Comparison of ENCODE assay signal across 31 cellular contexts in genomic region chr2:142259356-142259755, GRCh38.
"Had no signal": no experiment of that assay in that cellular context is flagged by ENCODE, and none has a peak within 500 bp of the region (broad histone marks: within the 10 kb centered on the region; RNA-seq: fewer than 3 reads in every experiment).

No MANE protein-coding gene starts in this region.

- H3K4me3 ChIP-seq: neural progenitor cell, ovary, psoas muscle, skin epidermis, smooth muscle cell, spleen, suprapubic skin, testis, tibial artery, transverse colon, upper lobe of right lung, uterus had no signal

- H3K4me1 ChIP-seq: neural progenitor cell, parathyroid adenoma, psoas muscle, spleen, suprapubic skin, testis, tibial artery, transverse colon, upper lobe of right lung, uterus had no signal

- H3K9me3 Mint-ChIP-seq: neural progenitor cell had no signal

- H3K9me3 ChIP-seq: ovary, suprapubic skin, testis, tibial artery, transverse colon, upper lobe of right lung, uterus had no signal

- H3K27ac Mint-ChIP-seq: natural killer cell; nephron; neural progenitor cell; progenitor cell of endocrine pancreas; stimulated activated memory B cell treated with anti-CD40 and anti-IgM and Interleukin-4, amounts not matched to agents 10 μg/mL and 1 μg/mL and 100 μg/mL, for 72 hours; stimulated activated naive CD8-positive, alpha-beta T cell treated with anti-CD3 and anti-CD28 coated beads, Interleukin-15, amount 100 ng/mL, for 72 hours; type B pancreatic cell had no signal

- H3K27me3 Mint-ChIP-seq: progenitor cell of endocrine pancreas; stimulated activated memory B cell treated with anti-CD40 and anti-IgM and Interleukin-4, amounts not matched to agents 10 μg/mL and 1 μg/mL and 100 μg/mL, for 72 hours; stimulated activated naive CD8-positive, alpha-beta T cell treated with anti-CD3 and anti-CD28 coated beads, Interleukin-15, amount 100 ng/mL, for 72 hours; type B pancreatic cell had no signal

- H3K4me2 ChIP-seq: neural progenitor cell, smooth muscle cell had no signal

- H3K4me3 Mint-ChIP-seq: natural killer cell; nephron; neural progenitor cell; stimulated activated memory B cell treated with anti-CD40 and anti-IgM and Interleukin-4, amounts not matched to agents 10 μg/mL and 1 μg/mL and 100 μg/mL, for 72 hours; stimulated activated naive CD8-positive, alpha-beta T cell treated with anti-CD3 and anti-CD28 coated beads, Interleukin-15, amount 100 ng/mL, for 72 hours; type B pancreatic cell had no signal

- H3K27ac ChIP-seq: neural progenitor cell, ovary, parathyroid adenoma, psoas muscle, skin epidermis, spleen, suprapubic skin, testis, tibial artery, transverse colon, upper lobe of right lung, uterus had no signal

- DNase-seq: natural killer cell; occipital lobe; ovary; posterior cingulate gyrus; psoas muscle; right cardiac atrium; spleen; stimulated activated CD4-positive, alpha-beta T cell treated with anti-CD3 and anti-CD28 coated beads, Interleukin-12 subunit alpha, Interleukin-12 subunit beta, amount 100 ng/mL, for 4 hours; stimulated activated CD4-positive, alpha-beta T cell treated with anti-CD3 and anti-CD28 coated beads, Interleukin-1b, Interleukin-23, amount 100 ng/mL, for 48 hours; stimulated activated CD4-positive, alpha-beta T cell treated with anti-CD3 and anti-CD28 coated beads, Interleukin-4, amount 100 ng/mL, for 1 hour; stimulated activated CD4-positive, alpha-beta T cell treated with anti-CD3 and anti-CD28 coated beads, Interleukin-4, amount 100 ng/mL, for 4 hours; stimulated activated CD8-positive, alpha-beta memory T cell treated with anti-CD3 and anti-CD28 coated beads, Interleukin-4, amount 100 ng/mL, for 48 hours; stimulated activated naive CD4-positive, alpha-beta T cell; stimulated activated naive CD8-positive, alpha-beta T cell treated with anti-CD3 and anti-CD28 coated beads, Interleukin-15, amount 100 ng/mL, for 72 hours; stimulated activated naive CD8-positive, alpha-beta T cell treated with anti-CD3 and anti-CD28 coated beads, Interleukin-15, Interleukin-2, amounts not matched to agents 100 U/mL and 50 U/mL, for 24 hours; substantia nigra; testis; tibial artery; transverse colon; upper lobe of right lung; uterus had no signal

- H3K79me2 ChIP-seq: parathyroid adenoma had no signal

- ATAC-seq: natural killer cell; psoas muscle; right cardiac atrium; sciatic nerve; stimulated activated memory B cell treated with anti-CD40 and anti-IgM and Interleukin-4, amounts not matched to agents 10 μg/mL and 1 μg/mL and 100 μg/mL, for 72 hours; stimulated activated naive CD8-positive, alpha-beta T cell treated with anti-CD3 and anti-CD28 coated beads, Interleukin-15, amount 100 ng/mL, for 72 hours; stimulated activated naive CD8-positive, alpha-beta T cell treated with anti-CD3 and anti-CD28 coated beads, Interleukin-15, Interleukin-2, amounts not matched to agents 100 U/mL and 50 U/mL, for 24 hours had no signal

- H3K36me3 Mint-ChIP-seq: neural progenitor cell; stimulated activated memory B cell treated with anti-CD40 and anti-IgM and Interleukin-4, amounts not matched to agents 10 μg/mL and 1 μg/mL and 100 μg/mL, for 72 hours; type B pancreatic cell had no signal

- H3K9ac ChIP-seq: neural progenitor cell, parathyroid adenoma had no signal

- H2AFZ ChIP-seq: neural progenitor cell, parathyroid adenoma had no signal

- H3K4me1 Mint-ChIP-seq: natural killer cell; nephron; neural progenitor cell; stimulated activated memory B cell treated with anti-CD40 and anti-IgM and Interleukin-4, amounts not matched to agents 10 μg/mL and 1 μg/mL and 100 μg/mL, for 72 hours; stimulated activated naive CD8-positive, alpha-beta T cell treated with anti-CD3 and anti-CD28 coated beads, Interleukin-15, amount 100 ng/mL, for 72 hours had no signal

- H3K36me3 ChIP-seq: neural progenitor cell, ovary, spleen, suprapubic skin, tibial artery, transverse colon, upper lobe of right lung, uterus had no signal

- H3K27me3 ChIP-seq: neural progenitor cell, ovary, spleen, suprapubic skin, testis, tibial artery, transverse colon, upper lobe of right lung, uterus had no signal
